ENCODE assay signal across 10 cellular contexts in the genomic region with DNA sequence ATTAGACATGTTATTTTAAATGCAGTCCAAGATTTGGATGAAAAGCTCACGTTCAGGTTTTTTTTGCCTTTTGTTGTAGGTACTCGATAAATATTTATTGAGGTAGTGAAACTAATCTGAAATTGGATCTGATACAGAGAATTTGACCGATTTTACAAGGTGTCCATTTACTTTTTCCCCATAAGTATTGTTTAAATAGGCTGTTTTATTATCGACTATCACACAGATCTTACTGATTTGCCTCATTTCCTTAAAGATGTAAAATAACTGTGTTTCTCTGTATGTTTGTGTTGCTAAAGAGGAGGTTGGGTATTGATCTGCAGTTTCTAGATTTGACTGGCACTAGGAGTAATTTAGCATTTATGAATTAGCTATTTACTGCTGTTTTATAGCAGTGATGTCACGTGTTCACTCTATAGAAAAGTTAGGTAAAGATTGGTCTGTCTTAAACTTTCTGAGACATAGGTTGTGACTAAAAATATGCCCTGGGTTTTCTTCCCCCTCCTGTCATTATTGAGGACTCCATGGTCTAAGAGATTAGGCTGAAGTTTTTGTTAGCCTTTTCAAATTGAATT. TPM values are rescaled to one million over a fixed set of nuclear protein-coding genes. Genes with fewer than 3 reads are reported as not detected.
DNase-seq lines count a peak whose midpoint lies in the region; ATAC-seq, FAIRE-seq and TF ChIP-seq lines count a peak whose summit lies in the region.
"Had no signal": no experiment of that assay in that cellular context is flagged by ENCODE, and none has a peak within 500 bp of the region (broad histone marks: within the 10 kb centered on the region; RNA-seq: fewer than 3 reads in every experiment).

No MANE protein-coding gene starts in this region.

- ATAC-seq in K562 (no peak), naive B cell (ENCODE audit: low read depth in 2 of 2) (no peak), HG03280 (IDR thresholded peaks at IDR 0.05; ENCODE audit: unreplicated experiment) (no peak), HG02571 (IDR thresholded peaks at IDR 0.05; ENCODE audit: unreplicated experiment) (no peak)

- H3K9me3 Mint-ChIP-seq in naive B cell = no peaks in the 10 kb centered on the region

- H3K79me2 ChIP-seq in KMS-11 (ENCODE audit: insufficient read depth, low read depth) (peaks cover 79% of the 10 kb centered on the region), K562 (ENCODE audit: control insufficient read depth, insufficient read depth, low read length) (peaks cover 83% of the 10 kb centered on the region)

- H3K4me2 ChIP-seq in KMS-11 (peak overlapping the region; percentile 13), K562 (ENCODE audit: insufficient read depth, low read length) (peak overlapping the region; percentile 26)

- no TSS peak for BruUV-seq in K562 (replicated peaks; lab: Mats Ljungman, UMichigan)

- H3K4me1 Mint-ChIP-seq in naive B cell = peaks cover 43 to 84% (median 62%) of the 10 kb centered on the region in 3 donors

- H3K36me3 ChIP-seq in KMS-11 (ENCODE audit: insufficient read depth) (no peaks in the 10 kb centered on the region), K562 (ENCODE audit: control insufficient read depth, insufficient read depth, low read length) (peaks cover 30% of the 10 kb centered on the region), colonic mucosa (no peaks in the 10 kb centered on the region)

- no peak for TF ChIP-seq RAD21 in K562 (CRISPR knock-in tag; conservative IDR thresholded peaks at IDR 0.05 in 1 of 2, IDR thresholded peaks at IDR 0.05 in 1 of 2)

- H3K9me3 ChIP-seq in K562 (replicated peaks; ENCODE audit: control insufficient read depth, insufficient read depth, low read depth, low read length) (no peaks in the 10 kb centered on the region), colonic mucosa (no peaks in the 10 kb centered on the region)

- no peak overlapping the region for H2AFZ ChIP-seq in KMS-11 (ENCODE audit: low read depth)
- H2AFZ ChIP-seq in K562 (ENCODE audit: low read depth, low read length) = no peak overlapping the region

- in situ Hi-C loops in K562 (cut with MboI) = no loop called here

- TF ChIP-seq CTCF in AG04449 (IDR thresholded peaks at IDR 0.05; ENCODE audit: insufficient read depth, low read length, missing control alignments) (no peak), KMS-11 (conservative IDR thresholded peaks at IDR 0.05; ENCODE audit: low read depth, low read length) (no peak), K562 (IDR thresholded peaks at IDR 0.05 in 2 of 3, conservative IDR thresholded peaks at IDR 0.05 in 1 of 3; ENCODE audit: insufficient read depth in 2 of 3, low read depth in 1 of 3, low read length in 3 of 3) (no peak), colonic mucosa (IDR thresholded peaks at IDR 0.05) (no peak)

- H3K36me3 Mint-ChIP-seq in naive B cell = peaks cover 10 to 13% of the 10 kb centered on the region in 2 donors

- H3K27ac Mint-ChIP-seq in naive B cell = peak overlapping the region; percentile 1 to 95 (median 66)

- CTCF ChIA-PET in AG04449 (lab: Yijun Ruan, JAX) = interaction anchor here (1.2 to 1.8 kb wide), 2 partner anchors 14 to 255 kb away, joined by 4 to 7 read pairs; no protein-coding TSS in a partner anchor
- CTCF ChIA-PET in K562 (lab: Yijun Ruan, JAX; ENCODE audit: low intra/inter-chr PET ratio) = no interaction called here

- POLR2A ChIA-PET in AG04449 (lab: Yijun Ruan, JAX) = interaction anchor here (0.6 kb wide), 1 partner anchor 347 kb away, joined by 3 read pairs; no protein-coding TSS in a partner anchor
- POLR2A ChIA-PET in K562 (lab: Yijun Ruan, JAX) = interaction anchor here (0.6 to 2.2 kb wide), 2 partner anchors 12 to 14 kb away, joined by 6 read pairs; no protein-coding TSS in a partner anchor

- intact Hi-C loops in K562 (cut with micrococcal nuclease) = loop anchor here (5.0 kb wide), 2 partner anchors 53 to 247 kb away; no protein-coding TSS in a partner anchor
- intact Hi-C loops in colonic mucosa (cut with DNase I) = no loop called here

- peaks cover 65% of the 10 kb centered on the region for H3K4me1 ChIP-seq in KMS-11 (ENCODE audit: low read depth, poor library complexity, severe bottlenecking)
- peaks cover 12 to 20% of the 10 kb centered on the region in 2 experiments for H3K4me1 ChIP-seq in K562 (replicated peaks in 1 of 2; ENCODE audit: control insufficient read depth in 2 of 2, insufficient read depth in 2 of 2, low read length in 2 of 2)
- H3K4me1 ChIP-seq in colonic mucosa = peaks cover 15% of the 10 kb centered on the region

- no peak for TF ChIP-seq EP300 in K562 (IDR thresholded peaks at IDR 0.05; ENCODE audit: low read length)

- FAIRE-seq in K562 (lab: Jason Lieb, UNC) = no peak

- 20% methylated on average over 5 of the region's 5 CpGs for WGBS in K562 (ENCODE audit: insufficient coverage, low coverage, missing lambda C conversion rate)

- peaks cover 72% of the 10 kb centered on the region for H4K20me1 ChIP-seq in KMS-11 (ENCODE audit: insufficient read depth)
- H4K20me1 ChIP-seq in K562 (replicated peaks; ENCODE audit: control insufficient read depth, insufficient read depth, low read length) = peaks cover 29% of the 10 kb centered on the region

- DNase-seq in AG04449 (ENCODE audit: low read depth, low spot score) = no peak
- DNase-seq in K562 (ENCODE audit: extremely low read depth in 1 of 4, low spot score in 3 of 4) = no peak
- DNase-seq in naive B cell = no peak
- no peak for DNase-seq in T-helper 9 cell
- no peak for DNase-seq in colonic mucosa
- DNase-seq: GOT3, midbrain had no signal

- no peak overlapping the region for H3K9ac ChIP-seq in KMS-11
- H3K9ac ChIP-seq in K562 (ENCODE audit: insufficient read depth in 1 of 2, low read depth in 2 of 2, low read length in 2 of 2) = peak overlapping the region in 1 of 2 experiments; percentile 86; a peak in 1 of 4 replicates
- no peak overlapping the region for H3K9ac ChIP-seq in colonic mucosa (ENCODE audit: low read depth in 2 of 2, low read length in 2 of 2)

- no peak for TF ChIP-seq POLR2A in K562 (conservative IDR thresholded peaks at IDR 0.05)

- H3K9me1 ChIP-seq in K562 (ENCODE audit: control insufficient read depth, insufficient read depth, low read length) = peaks cover 4% of the 10 kb centered on the region

- H3K4me3 ChIP-seq in AG04449 (ENCODE audit: low read depth, low read length) = peak overlapping the region; percentile 84
- H3K4me3 ChIP-seq in KMS-11 (IDR thresholded peaks at IDR 0.05; ENCODE audit: insufficient read depth, low read depth, low read length) = no peak overlapping the region
- H3K4me3 ChIP-seq in K562 = no peak overlapping the region; the same call in 1 of the 2 replicates
- H3K4me3 ChIP-seq in colonic mucosa = no peak overlapping the region

- H3K4me3 Mint-ChIP-seq in naive B cell = peak overlapping the region in 7 of 8 donors; percentile 56 to 100 (median 93)

- no peaks in the 10 kb centered on the region for H3K27me3 Mint-ChIP-seq in naive B cell

- H3K27me3 ChIP-seq in KMS-11 (ENCODE audit: insufficient read depth, low read depth) = no peaks in the 10 kb centered on the region
- no peaks in the 10 kb centered on the region for H3K27me3 ChIP-seq in K562 (ENCODE audit: control insufficient read depth in 2 of 2, insufficient read depth in 2 of 2, low read length in 2 of 2)
- H3K27me3 ChIP-seq in colonic mucosa = no peaks in the 10 kb centered on the region

- H3K27ac ChIP-seq in KMS-11 (no peak overlapping the region), K562 (ENCODE audit: extremely low read depth, low read depth, low read length) (no peak overlapping the region), colonic mucosa (no peak overlapping the region)

TF ChIP-seq in K562, 482 proteins besides CTCF, POLR2A, EP300 and RAD21 (continues in another document):
- TF ChIP-seq ARID3B (CRISPR knock-in tag; IDR thresholded peaks at IDR 0.05; ENCODE audit: borderline replicate concordance) (no peak), RAD51 (IDR thresholded peaks at IDR 0.05; ENCODE audit: borderline replicate concordance, low read depth) (peak; percentile 47)

RNA-seq across cellular contexts. Expression of gene RAP1B, which starts 3.5 kb away (rescaled TPM):
- total RNA-seq in K562 (2011; cell fraction: chromatin; rRNA removed; ENCODE audit: low replicate concordance) = 72.2 and 246 TPM in 2 replicates
- total RNA-seq in K562 (2011; cell fraction: nucleolus; rRNA removed) = 38.4 and 61.2 TPM in 2 replicates
- 122 and 262 TPM in 2 replicates for total RNA-seq in K562 (2011; cell fraction: nucleoplasm; rRNA removed)
- total RNA-seq in K562 (2014; rRNA removed) (133 and 157 TPM in 2 replicates), K562 (2014; rRNA removed; fragmentation: Illumina TruSeq; extraction: Trizol) (169 and 201 TPM in 2 replicates), K562 (2015; rRNA removed; fragmentation: Illumina TruSeq; extraction: Trizol) (168 and 191 TPM in 2 replicates), K562 (2021) (160 and 170 TPM in 2 replicates), colonic mucosa (100 to 1,000 TPM; 112 to 198 TPM)
- polyA plus RNA-seq in K562 (2011; rRNA removed) (184 and 309 TPM in 2 replicates), K562 (2014; fragmentation: Illumina TruSeq; extraction: Trizol) (263 and 309 TPM in 2 replicates), K562 (2014; fragmentation: Nextera tagmentation; extraction: Ambion mirVana) (100 to 1,000 TPM; 107 to 116 TPM), K562 (2014; rRNA removed) (212 and 213 TPM in 2 replicates), naive B cell (ENCODE audit: low read depth in 6 of 6) (100 to 1,000 TPM; 311 to 473 (median 344) TPM)
- polyA plus RNA-seq in K562 (2011; cell fraction: cytosol; rRNA removed) = 76.5 and 110 TPM in 2 replicates
- 47.8 and 69.1 TPM in 2 replicates for polyA plus RNA-seq in K562 (2011; cell fraction: nucleus; rRNA removed)
- polyA plus RNA-seq in K562 (2012) = 168 and 212 TPM in 2 replicates
- polyA minus RNA-seq in K562 (2011; rRNA and poly(A)+ RNA removed) = 175 and 226 TPM in 2 replicates
- polyA minus RNA-seq in K562 (2011; cell fraction: cytosol; rRNA and poly(A)+ RNA removed) = 60.5 and 94.7 TPM in 2 replicates
- 33.7 and 49.9 TPM in 2 replicates for polyA minus RNA-seq in K562 (2011; cell fraction: nucleus; rRNA and poly(A)+ RNA removed)
